Comparison of ENCODE assay signal across 13 cellular contexts in the genomic region with DNA sequence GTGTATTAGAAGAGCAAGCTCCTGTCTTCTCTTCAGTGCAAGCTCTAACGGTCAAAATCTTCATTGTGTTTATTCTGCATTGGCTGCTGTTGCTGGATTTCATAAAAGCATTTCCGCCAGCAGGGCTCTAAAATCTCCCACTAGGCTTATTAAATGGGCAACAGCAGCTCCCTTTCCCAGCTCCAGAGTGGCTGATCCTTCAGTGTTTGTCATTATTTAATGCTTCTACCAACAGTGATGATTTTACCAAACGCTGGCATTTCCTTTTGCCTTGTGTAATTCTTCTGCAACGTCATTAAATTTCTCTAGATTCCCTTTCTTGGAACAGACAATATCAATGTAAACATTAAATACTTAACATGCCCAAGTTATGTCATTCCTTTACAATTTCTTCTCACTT. TPM values are rescaled to one million over a fixed set of nuclear protein-coding genes. Genes with fewer than 3 reads are reported as not detected.
DNase-seq lines count a peak whose midpoint lies in the region; ATAC-seq and TF ChIP-seq lines count a peak whose summit lies in the region.
"Had no signal": no experiment of that assay in that cellular context is flagged by ENCODE, and none has a peak within 500 bp of the region (broad histone marks: within the 10 kb centered on the region; RNA-seq: fewer than 3 reads in every experiment).

No MANE protein-coding gene starts in this region.

- H4K8ac ChIP-seq in mesendoderm (ENCODE audit: low read depth, low read length), result no peak overlapping the region

- no peak overlapping the region for H3K18ac ChIP-seq in mesendoderm (ENCODE audit: low read length)

- no peaks in the 10 kb centered on the region for H3K9me3 ChIP-seq in HUES64 (ENCODE audit: insufficient read depth, low read depth, low read length)
- H3K9me3 ChIP-seq in T-helper 17 cell (ENCODE audit: control insufficient read depth, low read length, poor library complexity, severe bottlenecking), result no peaks in the 10 kb centered on the region
- H3K9me3 ChIP-seq: prostate gland had no signal

- H3K79me2 ChIP-seq in mesendoderm (ENCODE audit: control insufficient read depth, insufficient read depth, low read length), result no peaks in the 10 kb centered on the region

- no peaks in the 10 kb centered on the region for H3K27me3 ChIP-seq in HUES64 (ENCODE audit: insufficient read depth, low read length)
- no peaks in the 10 kb centered on the region for H3K27me3 ChIP-seq in mesendoderm (ENCODE audit: insufficient read depth, low read length, poor library complexity)

- H3K27ac Mint-ChIP-seq in brain (peak overlapping the region; percentile 19 to 89 (median 79)), T-helper 17 cell (no peak overlapping the region)
- H3K27ac Mint-ChIP-seq: activated T-cell treated with anti-CD3 and anti-CD28 coated beads, Interleukin-2, amount 50 U/mL, for 72 hours; T-helper 2 cell treated with Interferon-gamma antibody and Interleukin-4, amounts not matched to agents 5 μg/mL and 100 μg/mL, for 36 hours had no signal

- no peak overlapping the region for H2BK5ac ChIP-seq in mesendoderm (ENCODE audit: low read length)

- TF ChIP-seq CTCF in AG10803 (conservative IDR thresholded peaks at IDR 0.05; ENCODE audit: low read length) (peak; percentile 37), brain (conservative IDR thresholded peaks at IDR 0.05) (peak in 1 of 2 experiments; percentile 15)

- H3K4me3 ChIP-seq in AG10803 (ENCODE audit: low read length), result no peak overlapping the region
- H3K4me3 ChIP-seq in HUES64 (ENCODE audit: low read length), result no peak overlapping the region
- H3K4me3 ChIP-seq in mesendoderm (ENCODE audit: low read length), result no peak overlapping the region
- H3K4me3 ChIP-seq: prostate gland had no signal

- H3K9ac ChIP-seq in HUES64 (ENCODE audit: low read depth, low read length), result no peak overlapping the region
- no peak overlapping the region for H3K9ac ChIP-seq in mesendoderm (ENCODE audit: low read length)

- WGBS in HUES64, result 44% methylated on average over 4 of the region's 4 CpGs
- WGBS in mesendoderm (ENCODE audit: extremely low coverage, insufficient coverage, low lambda C conversion rate), result no CpG with 5 or more reads among the region's 4 CpGs

- H3K9me3 Mint-ChIP-seq in brain, result no peaks in the 10 kb centered on the region
- H3K9me3 Mint-ChIP-seq: activated T-cell treated with anti-CD3 and anti-CD28 coated beads, Interleukin-2, amount 50 U/mL, for 72 hours; T-helper 2 cell treated with Interferon-gamma antibody and Interleukin-4, amounts not matched to agents 5 μg/mL and 100 μg/mL, for 36 hours had no signal

- peak; percentile 94 for DNase-seq in AG10803 (ENCODE audit: low read depth)
- DNase-seq in mesendoderm, result no peak
- no peak for DNase-seq in kidney glomerular epithelial cell (lab: John Stamatoyannopoulos, UW)
- no peak for DNase-seq in T-helper 17 cell
- DNase-seq: activated T-cell treated with anti-CD3 and anti-CD28 coated beads, Interleukin-2, amount 50 U/mL, for 72 hours; DMS53; NCI-H524 treated with DMSO at 0.1 percent for 48 hours had no signal

- peaks cover 14% of the 10 kb centered on the region for H3K36me3 Mint-ChIP-seq in brain
- no peaks in the 10 kb centered on the region for H3K36me3 Mint-ChIP-seq in T-helper 17 cell (ENCODE audit: low read depth)

- H3K4me3 Mint-ChIP-seq in brain (peak overlapping the region; percentile 7 to 58 (median 18)), T-helper 17 cell (no peak overlapping the region)
- H3K4me3 Mint-ChIP-seq: activated T-cell treated with anti-CD3 and anti-CD28 coated beads, Interleukin-2, amount 50 U/mL, for 72 hours; T-helper 2 cell treated with Interferon-gamma antibody and Interleukin-4, amounts not matched to agents 5 μg/mL and 100 μg/mL, for 36 hours had no signal

- peaks cover 2% of the 10 kb centered on the region for H3K27me3 Mint-ChIP-seq in brain
- no peaks in the 10 kb centered on the region for H3K27me3 Mint-ChIP-seq in T-helper 17 cell

- no peak overlapping the region for H2AK5ac ChIP-seq in mesendoderm (ENCODE audit: low read length)

- H3K23ac ChIP-seq in mesendoderm (ENCODE audit: low read length), result no peak overlapping the region

- H3K27ac ChIP-seq in HUES64 (ENCODE audit: low read depth, low read length) (peak overlapping the region; percentile 88), mesendoderm (ENCODE audit: low read depth, low read length) (peak overlapping the region; percentile 9)
- H3K27ac ChIP-seq: prostate gland had no signal

- no peak overlapping the region for H3K4ac ChIP-seq in mesendoderm (ENCODE audit: low read depth, low read length)

- H3K4me1 Mint-ChIP-seq in brain, result peaks cover 57% of the 10 kb centered on the region
- no peaks in the 10 kb centered on the region for H3K4me1 Mint-ChIP-seq in T-helper 17 cell

- H2BK120ac ChIP-seq in mesendoderm (ENCODE audit: low read depth, low read length), result no peak overlapping the region

- H3K36me3 ChIP-seq in HUES64 (ENCODE audit: insufficient read depth, low read length) (peaks cover 27% of the 10 kb centered on the region), mesendoderm (ENCODE audit: control insufficient read depth, insufficient read depth, low read length) (peaks cover 2% of the 10 kb centered on the region)
- H3K36me3 ChIP-seq: prostate gland had no signal

- H4K5ac ChIP-seq in mesendoderm (ENCODE audit: low read length), result no peak overlapping the region

- H3K79me1 ChIP-seq in mesendoderm (ENCODE audit: low read length), result no peaks in the 10 kb centered on the region

- H3K4me1 ChIP-seq in HUES64 (ENCODE audit: insufficient read depth, low read length) (peaks cover 76% of the 10 kb centered on the region), mesendoderm (ENCODE audit: control insufficient read depth, low read depth, low read length) (no peaks in the 10 kb centered on the region)
- H3K4me1 ChIP-seq: prostate gland had no signal

- no peak for ATAC-seq in HG03354 (IDR thresholded peaks at IDR 0.05; ENCODE audit: poor library complexity, severe bottlenecking, unreplicated experiment)
- ATAC-seq in HG02588 (IDR thresholded peaks at IDR 0.05; ENCODE audit: unreplicated experiment), result no peak
- ATAC-seq in T-helper 17 cell, result no peak
- ATAC-seq: activated T-cell treated with anti-CD3 and anti-CD28 coated beads, Interleukin-2, amount 50 U/mL, for 72 hours had no signal

- H3K4me2 ChIP-seq in mesendoderm (ENCODE audit: low read length), result no peak overlapping the region

- no peak overlapping the region for H2BK15ac ChIP-seq in mesendoderm (replicated peaks; ENCODE audit: low read depth)

- H3K56ac ChIP-seq in mesendoderm (ENCODE audit: low read length), result no peak overlapping the region

RNA-seq across cellular contexts. Expression of a gene that starts 20.1 kb away (rescaled TPM):
- 11.8 TPM for polyA plus RNA-seq in HUES64 (2013, experiment 1 of 2)
- 10.0 TPM for polyA plus RNA-seq in HUES64 (2013, experiment 2 of 2)
- polyA plus RNA-seq in brain (ENCODE audit: insufficient read depth, low read depth, low replicate concordance), result 1.5 TPM
- polyA plus RNA-seq in mesendoderm (2013, experiment 1 of 2), result 23.6 TPM
- polyA plus RNA-seq in mesendoderm (2013, experiment 2 of 2), result 23.4 TPM
- under 1 TPM; 0.05 to 0.60 TPM for total RNA-seq in T-helper 17 cell
